24 cellular contexts compared by ENCODE assay signal in genomic region chr5:27008604-27009564, GRCh38. TPM values are rescaled to one million over a fixed set of nuclear protein-coding genes. Genes with fewer than 3 reads are reported as not detected.
"Had no signal": no experiment of that assay in that cellular context is flagged by ENCODE, and none has a peak within 500 bp of the region (broad histone marks: within the 10 kb centered on the region; RNA-seq: fewer than 3 reads in every experiment).

No MANE protein-coding gene starts in this region.

- H3K27me3 ChIP-seq: esophagus squamous epithelium, foreskin keratinocyte, hepatocyte, neutrophil, right lobe of liver, spleen, tibial artery, upper lobe of left lung, uterus had no signal

- H3K27ac ChIP-seq: esophagus squamous epithelium, foreskin keratinocyte, hepatocyte, left ventricle myocardium inferior, lower lobe of right lung, neutrophil, psoas muscle, right lobe of liver, spleen, tibial artery, upper lobe of left lung, uterus had no signal

- H3K36me3 ChIP-seq: esophagus squamous epithelium, left ventricle myocardium inferior, lower lobe of right lung, neutrophil, right lobe of liver, spleen, tibial artery, upper lobe of left lung, uterus had no signal

- ATAC-seq: effector memory CD8-positive, alpha-beta T cell; foreskin keratinocyte; left cardiac atrium; lower lobe of right lung; psoas muscle; right lobe of liver; stimulated activated memory B cell treated with anti-CD40 and anti-IgM and Interleukin-4, amounts not matched to agents 10 μg/mL and 1 μg/mL and 100 μg/mL, for 72 hours had no signal

- H3K4me2 ChIP-seq: hepatocyte had no signal

- H3K9me3 ChIP-seq: esophagus squamous epithelium, left ventricle myocardium inferior, lower lobe of right lung, neutrophil, psoas muscle, right lobe of liver, tibial artery, upper lobe of left lung, uterus had no signal

- H3K79me2 ChIP-seq: hepatocyte had no signal

- H3K4me3 ChIP-seq: esophagus squamous epithelium, hepatocyte, left ventricle myocardium inferior, lower lobe of right lung, psoas muscle, right lobe of liver, spleen, tibial artery, upper lobe of left lung, uterus had no signal

- H2AFZ ChIP-seq: hepatocyte had no signal

- DNase-seq: cortex of kidney; effector memory CD8-positive, alpha-beta T cell; esophagus squamous epithelium; foreskin keratinocyte; head of caudate nucleus; left cardiac atrium; left ventricle myocardium inferior; lower lobe of right lung; midbrain; psoas muscle; retina; right lobe of liver; spleen; stimulated activated CD4-positive, alpha-beta T cell treated with anti-CD3 and anti-CD28 coated beads, Interleukin-15, amount 100 ng/mL, for 24 hours; stimulated activated CD4-positive, alpha-beta T cell treated with anti-CD3 and anti-CD28 coated beads, Interleukin-1b, Interleukin-23, amount 100 ng/mL, for 48 hours; stimulated activated CD4-positive, alpha-beta T cell treated with anti-CD3 and anti-CD28 coated beads, Interleukin-4, amount 100 ng/mL, for 24 hours; tibial artery; upper lobe of left lung; uterus had no signal

- H3K4me1 ChIP-seq: esophagus squamous epithelium, foreskin keratinocyte, left ventricle myocardium inferior, lower lobe of right lung, psoas muscle, right lobe of liver, spleen, tibial artery, upper lobe of left lung, uterus had no signal

RNA-seq across cellular contexts. Expression of gene CDH9, which starts 29.5 kb away (rescaled TPM):
- total RNA-seq: epithelial cell of proximal tubule, esophagus squamous epithelium, foreskin keratinocyte, left cardiac atrium, left ventricle myocardium inferior, lower lobe of right lung, osteoblast, psoas muscle, right lobe of liver, spleen, upper lobe of left lung had no signal
- polyA plus RNA-seq: foreskin keratinocyte, psoas muscle, spleen had no signal
